ENCODE assay signal across 8 cellular contexts in the genomic region with DNA sequence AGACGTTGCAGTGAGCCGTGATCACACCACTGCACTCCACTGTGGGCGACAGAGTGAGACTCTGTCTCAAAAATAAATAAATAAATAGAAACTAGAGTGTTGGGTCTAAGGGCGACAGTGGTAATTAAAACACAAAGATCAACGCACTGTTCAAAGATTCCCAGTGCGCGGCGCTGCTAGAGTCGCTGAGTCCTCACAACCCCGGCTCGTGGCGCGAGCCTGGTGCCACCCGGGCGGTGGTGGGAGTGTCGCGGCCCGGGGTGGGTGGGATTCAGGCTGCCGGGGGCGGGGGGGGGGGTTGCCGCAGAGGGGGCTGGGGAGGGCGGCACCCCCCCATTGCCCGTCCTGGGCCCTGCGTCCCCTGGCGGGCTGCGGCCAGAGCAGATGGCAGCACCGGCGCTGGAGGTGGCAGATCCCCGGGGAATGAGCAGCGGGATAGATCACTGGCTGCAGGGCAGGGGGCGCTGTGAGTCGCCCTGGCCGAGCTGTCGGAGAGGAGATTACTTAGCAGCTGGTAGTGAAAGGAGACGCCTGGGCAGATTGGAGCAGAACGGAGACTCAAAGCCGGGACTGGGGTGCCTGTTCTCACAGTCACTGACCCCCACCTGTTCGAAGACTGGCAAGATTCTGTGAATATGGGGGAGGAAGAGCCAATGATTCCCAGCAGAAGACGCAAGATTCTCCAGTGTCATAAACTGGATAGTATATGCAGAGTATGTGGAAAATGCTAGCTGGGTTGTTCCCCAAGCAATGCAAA. TPM values are rescaled to one million over a fixed set of nuclear protein-coding genes. Genes with fewer than 3 reads are reported as not detected.
A peak's percentile ranks its signal among the peaks of the same experiment; 100 is the strongest.
DNase-seq lines count a peak whose midpoint lies in the region; ATAC-seq and TF ChIP-seq lines count a peak whose summit lies in the region.

No MANE protein-coding gene starts in this region.

- TF ChIP-seq CTCF in natural killer cell (IDR thresholded peaks at IDR 0.05): peak; percentile 42

- no peaks in the 10 kb centered on the region for H3K9me3 Mint-ChIP-seq in activated T-helper 17 cell treated with anti-CD3 and anti-CD28 coated beads, Interleukin-2, amount 50 U/mL, for 72 hours
- no peaks in the 10 kb centered on the region for H3K9me3 Mint-ChIP-seq in natural killer cell

- H3K27ac Mint-ChIP-seq in activated T-helper 17 cell treated with anti-CD3 and anti-CD28 coated beads, Interleukin-2, amount 50 U/mL, for 72 hours: no peak overlapping the region
- no peak overlapping the region for H3K27ac Mint-ChIP-seq in natural killer cell

- H3K4me1 Mint-ChIP-seq in activated T-helper 17 cell treated with anti-CD3 and anti-CD28 coated beads, Interleukin-2, amount 50 U/mL, for 72 hours: peaks cover 4% of the 10 kb centered on the region
- H3K4me1 Mint-ChIP-seq in natural killer cell: peaks cover 6 to 7% of the 10 kb centered on the region in 2 donors

- peaks cover 16% of the 10 kb centered on the region for H3K27me3 Mint-ChIP-seq in activated T-helper 17 cell treated with anti-CD3 and anti-CD28 coated beads, Interleukin-2, amount 50 U/mL, for 72 hours
- H3K27me3 Mint-ChIP-seq in natural killer cell (ENCODE audit: low read depth in 2 of 2): peaks cover 27 to 37% of the 10 kb centered on the region in 2 donors

- DNase-seq in GM04504 (ENCODE audit: low read depth) (peak; percentile 10), NCI-H526 treated with DMSO at 0.1 percent for 48 hours (lab: John Stamatoyannopoulos, UW) (peak; percentile 68), fibroblast of the conjunctiva (ENCODE audit: low read depth) (peak; percentile 6), natural killer cell (peak; percentile 27), substantia nigra (lab: John Stamatoyannopoulos, UW) (peak in 46 of 49 donors; percentile 24 to 85 (median 66)), NCI-H146 treated with DMSO at 0.1 percent for 48 hours (lab: John Stamatoyannopoulos, UW; ENCODE audit: unreplicated experiment) (no peak)

- H3K27ac ChIP-seq in substantia nigra (ENCODE audit: low read depth, low read length, poor library complexity, severe bottlenecking): no peak overlapping the region

- ATAC-seq in activated T-helper 17 cell treated with anti-CD3 and anti-CD28 coated beads, Interleukin-2, amount 50 U/mL, for 72 hours (replicated peaks): peak; percentile 92
- ATAC-seq in natural killer cell (peak; percentile 69 to 88 (median 78)), GM19452 (IDR thresholded peaks at IDR 0.05; ENCODE audit: unreplicated experiment) (no peak)

- intact Hi-C loops in natural killer cell (cut with micrococcal nuclease): no loop called here

- peak overlapping the region; percentile 40 for H3K4me3 Mint-ChIP-seq in activated T-helper 17 cell treated with anti-CD3 and anti-CD28 coated beads, Interleukin-2, amount 50 U/mL, for 72 hours
- peak overlapping the region; percentile 37 for H3K4me3 Mint-ChIP-seq in natural killer cell

- H3K36me3 Mint-ChIP-seq in activated T-helper 17 cell treated with anti-CD3 and anti-CD28 coated beads, Interleukin-2, amount 50 U/mL, for 72 hours (ENCODE audit: low read depth): no peaks in the 10 kb centered on the region
- H3K36me3 Mint-ChIP-seq in natural killer cell: no peaks in the 10 kb centered on the region

RNA-seq across cellular contexts. Expression of a gene that starts 30.2 kb away (rescaled TPM):
- total RNA-seq in activated T-helper 17 cell treated with anti-CD3 and anti-CD28 coated beads, Interleukin-2, amount 50 U/mL, for 72 hours: not detected
- total RNA-seq in natural killer cell: 10 to 100 TPM in 1 of 3 donors, 1 to 10 TPM in 1, under 1 TPM in 1; 0.66 to 48.1 (median 4.3) TPM

RNA-seq across cellular contexts. Expression of a gene that starts 54.9 kb away (rescaled TPM):
- total RNA-seq in activated T-helper 17 cell treated with anti-CD3 and anti-CD28 coated beads, Interleukin-2, amount 50 U/mL, for 72 hours: 10 to 100 TPM in 1 of 2 donors, 1 to 10 TPM in 1; 9.2 to 33.6 TPM
- total RNA-seq in natural killer cell: 1 to 10 TPM; 1.7 to 2.3 (median 2.2) TPM

RNA-seq across cellular contexts. Expression of a gene that starts 55.2 kb away (rescaled TPM):
- total RNA-seq in activated T-helper 17 cell treated with anti-CD3 and anti-CD28 coated beads, Interleukin-2, amount 50 U/mL, for 72 hours: 10 to 100 TPM; 60.1 to 62.9 TPM
- total RNA-seq in natural killer cell: 10 to 100 TPM; 68.0 to 81.5 (median 75.7) TPM
